In the genomic region with DNA sequence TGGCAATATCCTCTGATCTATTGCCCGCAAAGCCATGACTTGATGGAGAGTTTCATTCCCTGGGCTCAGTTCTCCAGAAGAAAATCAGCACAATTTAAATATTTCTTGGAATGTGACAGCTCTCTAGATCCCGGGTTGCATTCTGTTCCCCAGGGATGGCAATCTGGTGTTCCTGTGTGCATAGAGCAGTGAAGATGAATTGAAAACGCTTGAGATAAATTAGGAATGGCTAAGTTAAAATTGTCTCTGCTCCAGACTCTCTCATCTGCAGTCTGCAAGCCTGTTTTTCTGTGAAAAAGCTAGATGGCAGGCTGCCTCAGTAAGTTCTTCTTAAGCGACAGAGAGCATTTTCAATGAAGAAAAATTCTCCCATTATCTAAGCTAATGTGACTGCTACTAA, we compare ENCODE assay signal across 16 cellular contexts.
DNase-seq lines count a peak whose midpoint lies in the region; ATAC-seq, FAIRE-seq and TF ChIP-seq lines count a peak whose summit lies in the region.
"Had no signal": no experiment of that assay in that cellular context is flagged by ENCODE, and none has a peak within 500 bp of the region (broad histone marks: within the 10 kb centered on the region; RNA-seq: fewer than 3 reads in every experiment).

No MANE protein-coding gene starts in this region.

- H3K27ac Mint-ChIP-seq in WTC11: peak overlapping the region; percentile 20; the same call in 1 of the 2 replicates
- H3K27ac Mint-ChIP-seq: activated CD4-positive, alpha-beta T cell treated with anti-CD3 and anti-CD28 coated beads for 36 hours; natural killer cell had no signal

- peak overlapping the region; percentile 40 for H3K9ac ChIP-seq in neural cell (ENCODE audit: low read length)

- TF ChIP-seq EP300 in neural cell (conservative IDR thresholded peaks at IDR 0.05; ENCODE audit: poor library complexity, severe bottlenecking): peak; percentile 38

- POLR2A ChIA-PET in WTC11 (lab: Charles Lee): interaction anchor here (0.6 kb wide), 1 partner anchor 473 kb away, joined by 3 read pairs; no protein-coding TSS in a partner anchor

- no peak overlapping the region for H2AFZ ChIP-seq in neural cell (ENCODE audit: low read depth, low read length)

- no peaks in the 10 kb centered on the region for H3K9me3 Mint-ChIP-seq in WTC11

- peak; percentile 71 for TF ChIP-seq RAD21 in neural cell (conservative IDR thresholded peaks at IDR 0.05)

- H3K4me3 ChIP-seq in fibroblast of the aortic adventitia (ENCODE audit: low read depth, low read length): peak overlapping the region; percentile 10
- peak overlapping the region; percentile 56 for H3K4me3 ChIP-seq in neural cell (ENCODE audit: low read length)
- H3K4me3 ChIP-seq: lower lobe of right lung had no signal

- peak; percentile 20 for TF ChIP-seq CTCF in D721Med (IDR thresholded peaks at IDR 0.05; ENCODE audit: insufficient read depth, missing control alignments)
- TF ChIP-seq CTCF in WTC11 (IDR thresholded peaks at IDR 0.05): no peak
- TF ChIP-seq CTCF in fibroblast of the aortic adventitia (IDR thresholded peaks at IDR 0.05; ENCODE audit: insufficient read depth, low read length): peak; percentile 21
- TF ChIP-seq CTCF in neural cell (IDR thresholded peaks at IDR 0.05; ENCODE audit: poor library complexity, severe bottlenecking): peak; percentile 64

- no peak overlapping the region for H3K4me3 Mint-ChIP-seq in WTC11
- H3K4me3 Mint-ChIP-seq: activated CD4-positive, alpha-beta T cell treated with anti-CD3 and anti-CD28 coated beads for 36 hours; natural killer cell had no signal

- H3K27me3 ChIP-seq in neural cell (ENCODE audit: insufficient read depth, low read depth, low read length): no peaks in the 10 kb centered on the region

- no peak for DNase-seq in D721Med (ENCODE audit: insufficient read length, low spot score)
- DNase-seq in WTC11 (ENCODE audit: low spot score): no peak
- DNase-seq in fibroblast of the aortic adventitia (ENCODE audit: low read depth): peak; percentile 38
- no peak for DNase-seq in SW 1271 (lab: John Stamatoyannopoulos, UW)
- no peak for DNase-seq in cardiac septum (ENCODE audit: low spot score)
- DNase-seq: activated CD4-positive, alpha-beta T cell treated with anti-CD3 and anti-CD28 coated beads for 36 hours; activated CD8-positive, alpha-beta memory T cell treated with anti-CD3 and anti-CD28 coated beads, Interleukin-2, amount 50 U/mL, for 4 hours; activated naive CD4-positive, alpha-beta T cell; GOT3; lower lobe of right lung; natural killer cell; SIG-M5 had no signal

- H3K36me3 ChIP-seq in neural cell (ENCODE audit: insufficient read depth, low read length): no peaks in the 10 kb centered on the region
- H3K36me3 ChIP-seq: lower lobe of right lung had no signal

- intact Hi-C loops in cardiac septum (cut with DNase I): no loop called here

- H4K20me1 ChIP-seq in neural cell (ENCODE audit: insufficient read depth): no peaks in the 10 kb centered on the region

- peak overlapping the region; percentile 62 for H3K27ac ChIP-seq in neural cell (ENCODE audit: low read length)
- H3K27ac ChIP-seq: lower lobe of right lung had no signal

- no peak for FAIRE-seq in D721Med (lab: Jason Lieb, UNC)

- H3K9me3 ChIP-seq in neural cell (ENCODE audit: low read length): no peaks in the 10 kb centered on the region
- H3K9me3 ChIP-seq: lower lobe of right lung had no signal

- ATAC-seq in WTC11: peak; percentile 30; the same call in 1 of the 2 replicates
- ATAC-seq in GM18870 (IDR thresholded peaks at IDR 0.05; ENCODE audit: unreplicated experiment): no peak
- ATAC-seq in GM18519 (IDR thresholded peaks at IDR 0.05; ENCODE audit: low FRiP score, unreplicated experiment): no peak
- ATAC-seq: activated CD4-positive, alpha-beta T cell treated with anti-CD3 and anti-CD28 coated beads for 36 hours; lower lobe of right lung; natural killer cell; sciatic nerve had no signal

- CTCF ChIA-PET in WTC11 (lab: Charles Lee): interaction anchor here (0.6 kb wide), 1 partner anchor 319 kb away, joined by 3 read pairs; no protein-coding TSS in a partner anchor

- no peaks in the 10 kb centered on the region for H3K9me2 ChIP-seq in neural cell (ENCODE audit: insufficient read depth, low read length)

- H3K4me1 Mint-ChIP-seq in WTC11: peaks cover 34% of the 10 kb centered on the region
- H3K4me1 Mint-ChIP-seq: activated CD4-positive, alpha-beta T cell treated with anti-CD3 and anti-CD28 coated beads for 36 hours; natural killer cell had no signal

- no peaks in the 10 kb centered on the region for H3K27me3 Mint-ChIP-seq in WTC11 (ENCODE audit: low read depth)
- H3K27me3 Mint-ChIP-seq: activated CD4-positive, alpha-beta T cell treated with anti-CD3 and anti-CD28 coated beads for 36 hours had no signal

- no peaks in the 10 kb centered on the region for H3K36me3 Mint-ChIP-seq in WTC11
- H3K36me3 Mint-ChIP-seq: natural killer cell had no signal

- H3K79me2 ChIP-seq in neural cell (replicated peaks; ENCODE audit: insufficient read depth, low read length): no peaks in the 10 kb centered on the region

- H3K4me2 ChIP-seq in neural cell (ENCODE audit: low read length): peak overlapping the region; percentile 43

- H3F3A ChIP-seq in neural cell (ENCODE audit: insufficient read depth, low read length, poor library complexity, severe bottlenecking): no peaks in the 10 kb centered on the region

TF ChIP-seq in WTC11, 78 proteins besides CTCF, POLR2A, EP300 and RAD21:
- TF ChIP-seq FOXJ3 (CRISPR knock-in tag; IDR thresholded peaks at IDR 0.05; ENCODE audit: borderline replicate concordance): no peak
- TF ChIP-seq, protein P1, sequence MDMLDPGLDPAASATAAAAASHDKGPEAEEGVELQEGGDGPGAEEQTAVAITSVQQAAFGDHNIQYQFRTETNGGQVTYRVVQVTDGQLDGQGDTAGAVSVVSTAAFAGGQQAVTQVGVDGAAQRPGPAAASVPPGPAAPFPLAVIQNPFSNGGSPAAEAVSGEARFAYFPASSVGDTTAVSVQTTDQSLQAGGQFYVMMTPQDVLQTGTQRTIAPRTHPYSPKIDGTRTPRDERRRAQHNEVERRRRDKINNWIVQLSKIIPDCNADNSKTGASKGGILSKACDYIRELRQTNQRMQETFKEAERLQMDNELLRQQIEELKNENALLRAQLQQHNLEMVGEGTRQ (CRISPR knock-in tag; IDR thresholded peaks at IDR 0.05): no peak
- no peak for TF ChIP-seq ZNF232 (CRISPR knock-in tag; IDR thresholded peaks at IDR 0.05)
- no peak for TF ChIP-seq SP1 (CRISPR knock-in tag; conservative IDR thresholded peaks at IDR 0.05)
- TF ChIP-seq FOXP1 (CRISPR knock-in tag; IDR thresholded peaks at IDR 0.05; ENCODE audit: borderline replicate concordance): no peak
- TF ChIP-seq, protein P2, sequence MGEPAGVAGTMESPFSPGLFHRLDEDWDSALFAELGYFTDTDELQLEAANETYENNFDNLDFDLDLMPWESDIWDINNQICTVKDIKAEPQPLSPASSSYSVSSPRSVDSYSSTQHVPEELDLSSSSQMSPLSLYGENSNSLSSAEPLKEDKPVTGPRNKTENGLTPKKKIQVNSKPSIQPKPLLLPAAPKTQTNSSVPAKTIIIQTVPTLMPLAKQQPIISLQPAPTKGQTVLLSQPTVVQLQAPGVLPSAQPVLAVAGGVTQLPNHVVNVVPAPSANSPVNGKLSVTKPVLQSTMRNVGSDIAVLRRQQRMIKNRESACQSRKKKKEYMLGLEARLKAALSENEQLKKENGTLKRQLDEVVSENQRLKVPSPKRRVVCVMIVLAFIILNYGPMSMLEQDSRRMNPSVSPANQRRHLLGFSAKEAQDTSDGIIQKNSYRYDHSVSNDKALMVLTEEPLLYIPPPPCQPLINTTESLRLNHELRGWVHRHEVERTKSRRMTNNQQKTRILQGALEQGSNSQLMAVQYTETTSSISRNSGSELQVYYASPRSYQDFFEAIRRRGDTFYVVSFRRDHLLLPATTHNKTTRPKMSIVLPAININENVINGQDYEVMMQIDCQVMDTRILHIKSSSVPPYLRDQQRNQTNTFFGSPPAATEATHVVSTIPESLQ (CRISPR knock-in tag; IDR thresholded peaks at IDR 0.05): no peak
- no peak for TF ChIP-seq JUN (CRISPR knock-in tag; IDR thresholded peaks at IDR 0.05)

TF ChIP-seq in neural cell, 6 proteins besides CTCF, POLR2A, EP300 and RAD21:
- TF ChIP-seq SMC3 (conservative IDR thresholded peaks at IDR 0.05; ENCODE audit: poor library complexity) (peak; percentile 68), POLR2AphosphoS5 (IDR thresholded peaks at IDR 0.05) (peak; percentile 27), TAF1 (IDR thresholded peaks at IDR 0.05; ENCODE audit: low read depth) (no peak)
- TF ChIP-seq, protein P3, sequence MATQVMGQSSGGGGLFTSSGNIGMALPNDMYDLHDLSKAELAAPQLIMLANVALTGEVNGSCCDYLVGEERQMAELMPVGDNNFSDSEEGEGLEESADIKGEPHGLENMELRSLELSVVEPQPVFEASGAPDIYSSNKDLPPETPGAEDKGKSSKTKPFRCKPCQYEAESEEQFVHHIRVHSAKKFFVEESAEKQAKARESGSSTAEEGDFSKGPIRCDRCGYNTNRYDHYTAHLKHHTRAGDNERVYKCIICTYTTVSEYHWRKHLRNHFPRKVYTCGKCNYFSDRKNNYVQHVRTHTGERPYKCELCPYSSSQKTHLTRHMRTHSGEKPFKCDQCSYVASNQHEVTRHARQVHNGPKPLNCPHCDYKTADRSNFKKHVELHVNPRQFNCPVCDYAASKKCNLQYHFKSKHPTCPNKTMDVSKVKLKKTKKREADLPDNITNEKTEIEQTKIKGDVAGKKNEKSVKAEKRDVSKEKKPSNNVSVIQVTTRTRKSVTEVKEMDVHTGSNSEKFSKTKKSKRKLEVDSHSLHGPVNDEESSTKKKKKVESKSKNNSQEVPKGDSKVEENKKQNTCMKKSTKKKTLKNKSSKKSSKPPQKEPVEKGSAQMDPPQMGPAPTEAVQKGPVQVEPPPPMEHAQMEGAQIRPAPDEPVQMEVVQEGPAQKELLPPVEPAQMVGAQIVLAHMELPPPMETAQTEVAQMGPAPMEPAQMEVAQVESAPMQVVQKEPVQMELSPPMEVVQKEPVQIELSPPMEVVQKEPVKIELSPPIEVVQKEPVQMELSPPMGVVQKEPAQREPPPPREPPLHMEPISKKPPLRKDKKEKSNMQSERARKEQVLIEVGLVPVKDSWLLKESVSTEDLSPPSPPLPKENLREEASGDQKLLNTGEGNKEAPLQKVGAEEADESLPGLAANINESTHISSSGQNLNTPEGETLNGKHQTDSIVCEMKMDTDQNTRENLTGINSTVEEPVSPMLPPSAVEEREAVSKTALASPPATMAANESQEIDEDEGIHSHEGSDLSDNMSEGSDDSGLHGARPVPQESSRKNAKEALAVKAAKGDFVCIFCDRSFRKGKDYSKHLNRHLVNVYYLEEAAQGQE (IDR thresholded peaks at IDR 0.05; ENCODE audit: borderline replicate concordance): peak; percentile 94
